In genomic region chr6:32244270-32244669, GRCh38 we compare ENCODE assay signal across 9 cellular contexts. TPM values are rescaled to one million over a fixed set of nuclear protein-coding genes. Genes with fewer than 3 reads are reported as not detected.
DNase-seq lines count a peak whose midpoint lies in the region; ATAC-seq, FAIRE-seq and TF ChIP-seq lines count a peak whose summit lies in the region.
"Had no signal": no experiment of that assay in that cellular context is flagged by ENCODE, and none has a peak within 500 bp of the region (broad histone marks: within the 10 kb centered on the region; RNA-seq: fewer than 3 reads in every experiment).

No MANE protein-coding gene starts in this region.

- TF ChIP-seq RAD21 in K562 (CRISPR knock-in tag; conservative IDR thresholded peaks at IDR 0.05 in 1 of 2, IDR thresholded peaks at IDR 0.05 in 1 of 2): no peak

- no peaks in the 10 kb centered on the region for H3K9me1 ChIP-seq in K562 (ENCODE audit: control insufficient read depth, insufficient read depth, low read length)

- no peaks in the 10 kb centered on the region for H3K36me3 Mint-ChIP-seq in stimulated activated memory B cell treated with anti-CD40 and anti-IgM and Interleukin-4, amounts not matched to agents 10 μg/mL and 1 μg/mL and 100 μg/mL, for 72 hours
- H3K36me3 Mint-ChIP-seq in activated CD4-positive, alpha-beta memory T cell treated with anti-CD3 and anti-CD28 coated beads for 36 hours: no peaks in the 10 kb centered on the region

- H3K4me3 ChIP-seq in K562 (no peak overlapping the region), right cardiac atrium (ENCODE audit: low read length) (no peak overlapping the region)

- H4K20me1 ChIP-seq in K562 (replicated peaks; ENCODE audit: control insufficient read depth, insufficient read depth, low read length): no peaks in the 10 kb centered on the region

- no peaks in the 10 kb centered on the region for H3K27me3 Mint-ChIP-seq in stimulated activated memory B cell treated with anti-CD40 and anti-IgM and Interleukin-4, amounts not matched to agents 10 μg/mL and 1 μg/mL and 100 μg/mL, for 72 hours
- peaks cover 8% of the 10 kb centered on the region for H3K27me3 Mint-ChIP-seq in activated CD4-positive, alpha-beta memory T cell treated with anti-CD3 and anti-CD28 coated beads for 36 hours

- H3K4me1 ChIP-seq in K562 (replicated peaks in 1 of 2; ENCODE audit: control insufficient read depth in 2 of 2, insufficient read depth in 2 of 2, low read length in 2 of 2): no peaks in the 10 kb centered on the region
- no peaks in the 10 kb centered on the region for H3K4me1 ChIP-seq in right cardiac atrium (ENCODE audit: control insufficient read depth, insufficient read depth, low read length)

- no peak overlapping the region for H3K9ac ChIP-seq in K562 (ENCODE audit: insufficient read depth in 1 of 2, low read depth in 2 of 2, low read length in 2 of 2)

- CTCF ChIA-PET in K562 (lab: Yijun Ruan, JAX; ENCODE audit: low intra/inter-chr PET ratio): interaction anchor here (1.9 kb wide), 1 partner anchor 553 kb away, joined by 12 read pairs; no protein-coding TSS in a partner anchor
- CTCF ChIA-PET in activated CD4-positive, alpha-beta memory T cell treated with anti-CD3 and anti-CD28 coated beads for 36 hours (lab: Charles Lee): interaction anchor here (0.6 to 3.2 kb wide), 11 partner anchors 10 to 456 kb away, joined by 3 to 17 read pairs (median 5); no protein-coding TSS in a partner anchor

- no peak for TF ChIP-seq CTCF in K562 (IDR thresholded peaks at IDR 0.05 in 2 of 3, conservative IDR thresholded peaks at IDR 0.05 in 1 of 3; ENCODE audit: insufficient read depth in 2 of 3, low read depth in 1 of 3, low read length in 3 of 3)

- intact Hi-C loops in K562 (cut with micrococcal nuclease): loop anchor here (2.0 kb wide), 2 partner anchors 125 to 169 kb away; no protein-coding TSS in a partner anchor
- intact Hi-C loops in right cardiac atrium (cut with DNase I): no loop called here
- intact Hi-C loops in activated CD4-positive, alpha-beta memory T cell treated with anti-CD3 and anti-CD28 coated beads for 36 hours (cut with micrococcal nuclease): loop anchor here (5.0 to 10.0 kb wide), 3 partner anchors 168 to 551 kb away; no protein-coding TSS in a partner anchor

- H3K27ac ChIP-seq in K562 (ENCODE audit: extremely low read depth, low read depth, low read length) (no peak overlapping the region), right cardiac atrium (ENCODE audit: low read length) (peak overlapping the region; percentile 68)

- H3K27me3 ChIP-seq in K562 (ENCODE audit: control insufficient read depth in 2 of 2, insufficient read depth in 2 of 2, low read length in 2 of 2) (peaks cover 5 to 13% of the 10 kb centered on the region in 2 experiments; a peak in 4 of 5 replicates), right cardiac atrium (ENCODE audit: control insufficient read depth, insufficient read depth) (no peaks in the 10 kb centered on the region)

- WGBS in K562 (ENCODE audit: insufficient coverage, low coverage, missing lambda C conversion rate): 47% methylated on average over 4 of the region's 4 CpGs
- WGBS in right cardiac atrium: 70% methylated on average over 4 of the region's 4 CpGs

- DNase-seq in HCEC 1CT (peak; percentile 14), K562 (ENCODE audit: extremely low read depth in 1 of 4, low spot score in 3 of 4) (no peak), right cardiac atrium (peak in 2 of 3 donors; percentile 54 to 57), Ammon's horn (ENCODE audit: low spot score) (no peak)
- DNase-seq in activated CD4-positive, alpha-beta memory T cell treated with anti-CD3 and anti-CD28 coated beads for 36 hours: no peak
- no peak for DNase-seq in activated CD8-positive, alpha-beta memory T cell treated with anti-CD3 and anti-CD28 coated beads, Interleukin-2, amount 50 U/mL, for 48 hours

- no peak for FAIRE-seq in K562 (lab: Jason Lieb, UNC)

- no peak for TF ChIP-seq EP300 in K562 (IDR thresholded peaks at IDR 0.05; ENCODE audit: low read length)

- in situ Hi-C loops in K562 (cut with MboI): no loop called here

- H3K9me3 ChIP-seq in K562 (replicated peaks; ENCODE audit: control insufficient read depth, insufficient read depth, low read depth, low read length): 0 out of 2 replicates have a peak, but pooled peaks cover 3% of the 10 kb centered on the region
- no peaks in the 10 kb centered on the region for H3K9me3 ChIP-seq in right cardiac atrium (ENCODE audit: control insufficient read depth, low read length)

- H3K4me1 Mint-ChIP-seq in stimulated activated memory B cell treated with anti-CD40 and anti-IgM and Interleukin-4, amounts not matched to agents 10 μg/mL and 1 μg/mL and 100 μg/mL, for 72 hours: peaks cover 36% of the 10 kb centered on the region
- H3K4me1 Mint-ChIP-seq in activated CD4-positive, alpha-beta memory T cell treated with anti-CD3 and anti-CD28 coated beads for 36 hours (ENCODE audit: low read depth): peaks cover 20% of the 10 kb centered on the region

- no TSS peak for BruUV-seq in K562 (replicated peaks; lab: Mats Ljungman, UMichigan)

- H3K27ac Mint-ChIP-seq in stimulated activated memory B cell treated with anti-CD40 and anti-IgM and Interleukin-4, amounts not matched to agents 10 μg/mL and 1 μg/mL and 100 μg/mL, for 72 hours: peak overlapping the region; percentile 70
- no peak overlapping the region for H3K27ac Mint-ChIP-seq in activated CD4-positive, alpha-beta memory T cell treated with anti-CD3 and anti-CD28 coated beads for 36 hours

- POLR2A ChIA-PET in K562 (lab: Yijun Ruan, JAX): interaction anchor here (0.8 kb wide), 2 partner anchors 49 to 342 kb away, joined by 3 read pairs; no protein-coding TSS in a partner anchor
- POLR2A ChIA-PET in activated CD4-positive, alpha-beta memory T cell treated with anti-CD3 and anti-CD28 coated beads for 36 hours (lab: Charles Lee): no interaction called here

- ATAC-seq in K562 (no peak), right cardiac atrium (peak; percentile 60 to 87), HG03521 (IDR thresholded peaks at IDR 0.05; ENCODE audit: unreplicated experiment) (no peak)
- ATAC-seq in stimulated activated memory B cell treated with anti-CD40 and anti-IgM and Interleukin-4, amounts not matched to agents 10 μg/mL and 1 μg/mL and 100 μg/mL, for 72 hours: no peak

- no peak overlapping the region for H3K4me2 ChIP-seq in K562 (ENCODE audit: insufficient read depth, low read length)

- no peaks in the 10 kb centered on the region for H3K36me3 ChIP-seq in K562 (ENCODE audit: control insufficient read depth, insufficient read depth, low read length)

- H3K79me2 ChIP-seq in K562 (ENCODE audit: control insufficient read depth, insufficient read depth, low read length): no peaks in the 10 kb centered on the region

- peaks cover 3% of the 10 kb centered on the region for H3K9me3 Mint-ChIP-seq in stimulated activated memory B cell treated with anti-CD40 and anti-IgM and Interleukin-4, amounts not matched to agents 10 μg/mL and 1 μg/mL and 100 μg/mL, for 72 hours
- H3K9me3 Mint-ChIP-seq in activated CD4-positive, alpha-beta memory T cell treated with anti-CD3 and anti-CD28 coated beads for 36 hours: peaks cover 7% of the 10 kb centered on the region
- H3K9me3 Mint-ChIP-seq: dendritic cell treated with granulocyte-macrophage colony-stimulating factor and Interleukin-4, amounts not matched to agents 40 ng/mL and 50 ng/mL, for 4 days had no signal

- no peak overlapping the region for H2AFZ ChIP-seq in K562 (ENCODE audit: low read depth, low read length)

- H3K4me3 Mint-ChIP-seq in stimulated activated memory B cell treated with anti-CD40 and anti-IgM and Interleukin-4, amounts not matched to agents 10 μg/mL and 1 μg/mL and 100 μg/mL, for 72 hours: no peak overlapping the region
- no peak overlapping the region for H3K4me3 Mint-ChIP-seq in activated CD4-positive, alpha-beta memory T cell treated with anti-CD3 and anti-CD28 coated beads for 36 hours

- no peak for TF ChIP-seq POLR2A in K562 (conservative IDR thresholded peaks at IDR 0.05)

RNA-seq across cellular contexts. Expression of gene NOTCH4, which starts 20.4 kb away (rescaled TPM):
- 3.1 and 5.8 TPM in 2 replicates for total RNA-seq in K562 (2011; cell fraction: chromatin; rRNA removed; ENCODE audit: low replicate concordance)
- total RNA-seq in K562 (2011; cell fraction: nucleolus; rRNA removed): 4.2 TPM in 2 replicates
- total RNA-seq in K562 (2011; cell fraction: nucleoplasm; rRNA removed): 4.0 and 6.0 TPM in 2 replicates
- 2.7 and 3.5 TPM in 2 replicates for total RNA-seq in K562 (2014; rRNA removed)
- 0.95 and 1.4 TPM in 2 replicates for total RNA-seq in K562 (2014; rRNA removed; fragmentation: Illumina TruSeq; extraction: Trizol)
- 1.7 and 1.9 TPM in 2 replicates for total RNA-seq in K562 (2015; rRNA removed; fragmentation: Illumina TruSeq; extraction: Trizol)
- 2.7 and 3.4 TPM in 2 replicates for total RNA-seq in K562 (2021)
- polyA plus RNA-seq in K562 (2011; rRNA removed): 1.1 and 2.0 TPM in 2 replicates
- 1.5 and 1.6 TPM in 2 replicates for polyA plus RNA-seq in K562 (2011; cell fraction: cytosol; rRNA removed)
- 1.7 and 3.0 TPM in 2 replicates for polyA plus RNA-seq in K562 (2011; cell fraction: nucleus; rRNA removed)
- 1.4 and 2.2 TPM in 2 replicates for polyA plus RNA-seq in K562 (2012)
- polyA plus RNA-seq in K562 (2014; fragmentation: Illumina TruSeq; extraction: Trizol): 1.3 and 1.4 TPM in 2 replicates
- polyA plus RNA-seq in K562 (2014; fragmentation: Nextera tagmentation; extraction: Ambion mirVana): under 1 TPM; 0.24 to 0.50 TPM
- polyA plus RNA-seq in K562 (2014; rRNA removed): 2.6 and 4.3 TPM in 2 replicates
- polyA minus RNA-seq in K562 (2011; rRNA and poly(A)+ RNA removed): 1.2 and 1.6 TPM in 2 replicates
- not detected in 2 replicates for polyA minus RNA-seq in K562 (2011; cell fraction: cytosol; rRNA and poly(A)+ RNA removed)
- polyA minus RNA-seq in K562 (2011; cell fraction: nucleus; rRNA and poly(A)+ RNA removed): 2.7 and 3.2 TPM in 2 replicates
- total RNA-seq in right cardiac atrium: 10 to 100 TPM; 14.4 to 27.6 (median 22.1) TPM
- polyA plus RNA-seq in right cardiac atrium: 33.5 TPM
- total RNA-seq in activated CD4-positive, alpha-beta memory T cell treated with anti-CD3 and anti-CD28 coated beads for 36 hours: under 1 TPM; 0.31 to 0.51 TPM

RNA-seq across cellular contexts. Expression of gene GPSM3, which starts 51.8 kb away (rescaled TPM):
- total RNA-seq in K562 (2011; cell fraction: chromatin; rRNA removed; ENCODE audit: low replicate concordance): 11.8 and 26.5 TPM in 2 replicates
- 15.2 and 18.8 TPM in 2 replicates for total RNA-seq in K562 (2011; cell fraction: nucleolus; rRNA removed)
- 22.7 and 30.8 TPM in 2 replicates for total RNA-seq in K562 (2011; cell fraction: nucleoplasm; rRNA removed)
- total RNA-seq in K562 (2014; rRNA removed) (40.5 and 45.0 TPM in 2 replicates), K562 (2014; rRNA removed; fragmentation: Illumina TruSeq; extraction: Trizol) (13.5 and 14.0 TPM in 2 replicates), K562 (2015; rRNA removed; fragmentation: Illumina TruSeq; extraction: Trizol) (22.3 and 22.4 TPM in 2 replicates), K562 (2021) (37.3 and 42.6 TPM in 2 replicates), right cardiac atrium (1 to 10 TPM; 5.9 to 9.5 (median 8.3) TPM)
- polyA plus RNA-seq in K562 (2011; rRNA removed) (24.4 and 51.8 TPM in 2 replicates), K562 (2014; fragmentation: Illumina TruSeq; extraction: Trizol) (39.6 and 46.5 TPM in 2 replicates), K562 (2014; fragmentation: Nextera tagmentation; extraction: Ambion mirVana) (1 to 10 TPM; 5.3 to 5.7 TPM), K562 (2014; rRNA removed) (32.2 and 35.1 TPM in 2 replicates), right cardiac atrium (4.0 TPM)
- polyA plus RNA-seq in K562 (2011; cell fraction: cytosol; rRNA removed): 44.6 and 52.4 TPM in 2 replicates
- polyA plus RNA-seq in K562 (2011; cell fraction: nucleus; rRNA removed): 32.8 and 42.4 TPM in 2 replicates
- 34.2 and 146 TPM in 2 replicates for polyA plus RNA-seq in K562 (2012)
- 8.6 and 11.3 TPM in 2 replicates for polyA minus RNA-seq in K562 (2011; rRNA and poly(A)+ RNA removed)
- 17.9 and 19.4 TPM in 2 replicates for polyA minus RNA-seq in K562 (2011; cell fraction: cytosol; rRNA and poly(A)+ RNA removed)
- 4.0 and 7.3 TPM in 2 replicates for polyA minus RNA-seq in K562 (2011; cell fraction: nucleus; rRNA and poly(A)+ RNA removed)
- total RNA-seq in activated CD4-positive, alpha-beta memory T cell treated with anti-CD3 and anti-CD28 coated beads for 36 hours: 100 to 1,000 TPM; 117 to 118 TPM

RNA-seq across cellular contexts. Expression of gene PBX2, which starts 54.3 kb away (rescaled TPM):
- 227 and 442 TPM in 2 replicates for total RNA-seq in K562 (2011; cell fraction: chromatin; rRNA removed; ENCODE audit: low replicate concordance)
- 178 and 203 TPM in 2 replicates for total RNA-seq in K562 (2011; cell fraction: nucleolus; rRNA removed)
- 185 and 217 TPM in 2 replicates for total RNA-seq in K562 (2011; cell fraction: nucleoplasm; rRNA removed)
- total RNA-seq in K562 (2014; rRNA removed) (55.6 and 63.8 TPM in 2 replicates), K562 (2014; rRNA removed; fragmentation: Illumina TruSeq; extraction: Trizol) (44.0 and 45.1 TPM in 2 replicates), K562 (2015; rRNA removed; fragmentation: Illumina TruSeq; extraction: Trizol) (60.0 and 62.5 TPM in 2 replicates), K562 (2021) (106 and 126 TPM in 2 replicates), right cardiac atrium (10 to 100 TPM; 44.1 to 61.0 (median 51.8) TPM)
- polyA plus RNA-seq in K562 (2011; rRNA removed) (123 and 127 TPM in 2 replicates), K562 (2014; fragmentation: Illumina TruSeq; extraction: Trizol) (108 and 119 TPM in 2 replicates), K562 (2014; fragmentation: Nextera tagmentation; extraction: Ambion mirVana) (1 to 10 TPM; 1.9 to 2.8 TPM), K562 (2014; rRNA removed) (117 and 134 TPM in 2 replicates), right cardiac atrium (44.7 TPM)
- polyA plus RNA-seq in K562 (2011; cell fraction: cytosol; rRNA removed): 105 and 142 TPM in 2 replicates
- polyA plus RNA-seq in K562 (2011; cell fraction: nucleus; rRNA removed): 340 and 411 TPM in 2 replicates
- polyA plus RNA-seq in K562 (2012): 110 and 127 TPM in 2 replicates
- polyA minus RNA-seq in K562 (2011; rRNA and poly(A)+ RNA removed): 55.9 and 77.0 TPM in 2 replicates
- 46.1 and 60.9 TPM in 2 replicates for polyA minus RNA-seq in K562 (2011; cell fraction: cytosol; rRNA and poly(A)+ RNA removed)
- 68.7 and 70.2 TPM in 2 replicates for polyA minus RNA-seq in K562 (2011; cell fraction: nucleus; rRNA and poly(A)+ RNA removed)
- total RNA-seq in activated CD4-positive, alpha-beta memory T cell treated with anti-CD3 and anti-CD28 coated beads for 36 hours: 10 to 100 TPM; 63.4 to 65.9 TPM

Comparison
In these comparisons a context has a peak if more than half of its experiments do, and no peak if none do; other contexts are left out.
1. DNase-seq: peak in HCEC 1CT (single experiment) and right cardiac atrium (2 of 3); none in K562 (0 of 4), activated CD4-positive, alpha-beta memory T cell treated with anti-CD3 and anti-CD28 coated beads for 36 hours (single experiment), Ammon's horn (single experiment) and activated CD8-positive, alpha-beta memory T cell treated with anti-CD3 and anti-CD28 coated beads, Interleukin-2, amount 50 U/mL, for 48 hours (single experiment).
2. ATAC-seq: peak in right cardiac atrium (2 of 2); none in K562 (single experiment), stimulated activated memory B cell treated with anti-CD40 and anti-IgM and Interleukin-4, amounts not matched to agents 10 μg/mL and 1 μg/mL and 100 μg/mL, for 72 hours (single experiment) and HG03521 (single experiment).
3. intact Hi-C loops: an anchor here in K562 (2.0 kb wide) and activated CD4-positive, alpha-beta memory T cell treated with anti-CD3 and anti-CD28 coated beads for 36 hours (5.0 to 10.0 kb wide); none called in right cardiac atrium.